9 cellular contexts compared by ENCODE assay signal in genomic region chr22:44026066-44026629, GRCh38. TPM values are rescaled to one million over a fixed set of nuclear protein-coding genes. Genes with fewer than 3 reads are reported as not detected.
DNase-seq lines count a peak whose midpoint lies in the region; ATAC-seq, FAIRE-seq and TF ChIP-seq lines count a peak whose summit lies in the region.
"Had no signal": no experiment of that assay in that cellular context is flagged by ENCODE, and none has a peak within 500 bp of the region (broad histone marks: within the 10 kb centered on the region; RNA-seq: fewer than 3 reads in every experiment).

No MANE protein-coding gene starts in this region.

- H3K9ac ChIP-seq in Karpas-422 (ENCODE audit: low read length) = peak overlapping the region; percentile 69
- H3K9ac ChIP-seq in colonic mucosa (ENCODE audit: low read depth in 2 of 2, low read length in 2 of 2) = peak overlapping the region; percentile 27 to 60

- TF ChIP-seq CTCF in colonic mucosa (IDR thresholded peaks at IDR 0.05) (no peak), pancreas (IDR thresholded peaks at IDR 0.05) (no peak)

- no peaks in the 10 kb centered on the region for H3K27me3 ChIP-seq in CD4-positive, CD25-positive, alpha-beta regulatory T cell (ENCODE audit: control insufficient read depth, insufficient read depth, low read length)
- H3K27me3 ChIP-seq in Karpas-422 (ENCODE audit: low read length) (no peaks in the 10 kb centered on the region), colonic mucosa (peaks cover 4% of the 10 kb centered on the region), pancreas (no peaks in the 10 kb centered on the region)

- peak overlapping the region; percentile 78 to 98 (median 97) for H3K27ac Mint-ChIP-seq in CD4-positive, CD25-positive, alpha-beta regulatory T cell

- no peaks in the 10 kb centered on the region for H3K9me3 ChIP-seq in CD4-positive, CD25-positive, alpha-beta regulatory T cell (ENCODE audit: control insufficient read depth in 2 of 2, low read length in 2 of 2)
- H3K9me3 ChIP-seq in Karpas-422 (ENCODE audit: low read length) = no peaks in the 10 kb centered on the region
- H3K9me3 ChIP-seq in colonic mucosa = no peaks in the 10 kb centered on the region
- no peaks in the 10 kb centered on the region for H3K9me3 ChIP-seq in pancreas

- H3K27me3 Mint-ChIP-seq in CD4-positive, CD25-positive, alpha-beta regulatory T cell = no peaks in the 10 kb centered on the region

- H2AFZ ChIP-seq in Karpas-422 (ENCODE audit: low read length) = no peak overlapping the region

- peaks cover 10% of the 10 kb centered on the region; the same call in 1 of the 2 replicates for H4K20me1 ChIP-seq in Karpas-422 (ENCODE audit: insufficient read depth, low read depth, low read length)

- H3K79me2 ChIP-seq in Karpas-422 (ENCODE audit: low read length) = no peaks in the 10 kb centered on the region

- H3K4me1 Mint-ChIP-seq in CD4-positive, CD25-positive, alpha-beta regulatory T cell = peaks cover 6 to 61% (median 29%) of the 10 kb centered on the region in 4 donors

- ATAC-seq in CD4-positive, CD25-positive, alpha-beta regulatory T cell (ENCODE audit: low read depth in 2 of 2) = no peak
- ATAC-seq in pancreas (no peak), HG02981 (IDR thresholded peaks at IDR 0.05; ENCODE audit: unreplicated experiment) (no peak), GM18868 (IDR thresholded peaks at IDR 0.05; ENCODE audit: unreplicated experiment) (no peak), HG03520 (IDR thresholded peaks at IDR 0.05; ENCODE audit: unreplicated experiment) (no peak)

- no peaks in the 10 kb centered on the region for H3K36me3 ChIP-seq in CD4-positive, CD25-positive, alpha-beta regulatory T cell (ENCODE audit: control insufficient read depth, insufficient read depth, low read length)
- H3K36me3 ChIP-seq in Karpas-422 (ENCODE audit: insufficient read depth, low read length) = no peaks in the 10 kb centered on the region
- H3K36me3 ChIP-seq in colonic mucosa = no peaks in the 10 kb centered on the region
- H3K36me3 ChIP-seq in pancreas = no peaks in the 10 kb centered on the region
- H3K36me3 ChIP-seq: WERI-Rb-1 had no signal

- H3K27ac ChIP-seq in CD4-positive, CD25-positive, alpha-beta regulatory T cell (ENCODE audit: insufficient read depth, low read length, poor library complexity, severe bottlenecking) = peak overlapping the region; percentile 87
- no peak overlapping the region for H3K27ac ChIP-seq in Karpas-422 (ENCODE audit: low read length)
- peak overlapping the region; percentile 82 for H3K27ac ChIP-seq in colonic mucosa
- peak overlapping the region in 3 of 4 donors; percentile 28 to 71 (median 50) for H3K27ac ChIP-seq in pancreas
- H3K27ac ChIP-seq: WERI-Rb-1 had no signal

- 84 to 88% methylated on average over 17 of the region's 17 CpGs for WGBS in pancreas, 2 donors

- FAIRE-seq in pancreas (lab: Jason Lieb, UNC) (no peak), urothelium cell line (lab: Jason Lieb, UNC) (no peak)

- H3K36me3 Mint-ChIP-seq in CD4-positive, CD25-positive, alpha-beta regulatory T cell = no peaks in the 10 kb centered on the region

- DNase-seq in CD4-positive, CD25-positive, alpha-beta regulatory T cell = no peak
- no peak for DNase-seq in Karpas-422
- no peak for DNase-seq in colonic mucosa
- no peak for DNase-seq in pancreas
- no peak for DNase-seq in urothelium cell line (ENCODE audit: low spot score)
- DNase-seq: WERI-Rb-1 had no signal

- peak overlapping the region; percentile 78 to 87 (median 85) for H3K4me3 Mint-ChIP-seq in CD4-positive, CD25-positive, alpha-beta regulatory T cell

- H3K4me3 ChIP-seq in CD4-positive, CD25-positive, alpha-beta regulatory T cell (ENCODE audit: low read depth, low read length) = peak overlapping the region; percentile 26
- H3K4me3 ChIP-seq in Karpas-422 (ENCODE audit: low read length) (peak overlapping the region; percentile 73; the same call in 1 of the 2 replicates), colonic mucosa (no peak overlapping the region), pancreas (no peak overlapping the region)

- H3K9me2 ChIP-seq in Karpas-422 (replicated peaks; ENCODE audit: insufficient read depth, low read length) = no peaks in the 10 kb centered on the region

- no peaks in the 10 kb centered on the region for H3K9me3 Mint-ChIP-seq in CD4-positive, CD25-positive, alpha-beta regulatory T cell

- H3K4me2 ChIP-seq in Karpas-422 (ENCODE audit: low read depth, low read length, poor library complexity, severe bottlenecking) = peak overlapping the region; percentile 76

- peaks cover 45% of the 10 kb centered on the region for H3K4me1 ChIP-seq in CD4-positive, CD25-positive, alpha-beta regulatory T cell (ENCODE audit: control insufficient read depth, insufficient read depth, low read length, poor library complexity, severe bottlenecking)
- H3K4me1 ChIP-seq in Karpas-422 (ENCODE audit: low read length) = peaks cover 40% of the 10 kb centered on the region
- no peaks in the 10 kb centered on the region for H3K4me1 ChIP-seq in colonic mucosa
- peaks cover 0 to 3% (median 0%) of the 10 kb centered on the region in 3 donors for H3K4me1 ChIP-seq in pancreas

- intact Hi-C loops in colonic mucosa (cut with DNase I) (no loop called here), pancreas (cut with DNase I) (no loop called here)

RNA-seq across cellular contexts. Expression of gene PARVB, which starts 2.0 kb away (rescaled TPM):
- 20.6 TPM for total RNA-seq in CD4-positive, CD25-positive, alpha-beta regulatory T cell
- 10 to 100 TPM in 1 of 4 donors, 1 to 10 TPM in 3; 3.7 to 13.8 (median 5.0) TPM for polyA plus RNA-seq in CD4-positive, CD25-positive, alpha-beta regulatory T cell
- total RNA-seq in Karpas-422 (2014; rRNA removed; shearing (Covaris generic); ENCODE audit: low replicate concordance) = 24.9 and 32.6 TPM in 2 replicates
- total RNA-seq in colonic mucosa (10 to 100 TPM in 1 of 2 donors, 1 to 10 TPM in 1; 4.5 to 11.4 TPM), pancreas (10 to 100 TPM in 4 of 6 donors, 1 to 10 TPM in 2; 3.8 to 14.3 (median 10.4) TPM)
- 10 to 100 TPM in 1 of 2 donors, 1 to 10 TPM in 1; 9.2 to 27.3 TPM for polyA plus RNA-seq in pancreas

Comparison
In these comparisons a context has a peak if more than half of its experiments do, and no peak if none do; other contexts are left out.
1. H3K4me3 ChIP-seq: peak in CD4-positive, CD25-positive, alpha-beta regulatory T cell (single experiment) and Karpas-422 (single experiment); none in colonic mucosa (single experiment) and pancreas (0 of 4).